Comparison of ENCODE assay signal across 8 cellular contexts in the genomic region with DNA sequence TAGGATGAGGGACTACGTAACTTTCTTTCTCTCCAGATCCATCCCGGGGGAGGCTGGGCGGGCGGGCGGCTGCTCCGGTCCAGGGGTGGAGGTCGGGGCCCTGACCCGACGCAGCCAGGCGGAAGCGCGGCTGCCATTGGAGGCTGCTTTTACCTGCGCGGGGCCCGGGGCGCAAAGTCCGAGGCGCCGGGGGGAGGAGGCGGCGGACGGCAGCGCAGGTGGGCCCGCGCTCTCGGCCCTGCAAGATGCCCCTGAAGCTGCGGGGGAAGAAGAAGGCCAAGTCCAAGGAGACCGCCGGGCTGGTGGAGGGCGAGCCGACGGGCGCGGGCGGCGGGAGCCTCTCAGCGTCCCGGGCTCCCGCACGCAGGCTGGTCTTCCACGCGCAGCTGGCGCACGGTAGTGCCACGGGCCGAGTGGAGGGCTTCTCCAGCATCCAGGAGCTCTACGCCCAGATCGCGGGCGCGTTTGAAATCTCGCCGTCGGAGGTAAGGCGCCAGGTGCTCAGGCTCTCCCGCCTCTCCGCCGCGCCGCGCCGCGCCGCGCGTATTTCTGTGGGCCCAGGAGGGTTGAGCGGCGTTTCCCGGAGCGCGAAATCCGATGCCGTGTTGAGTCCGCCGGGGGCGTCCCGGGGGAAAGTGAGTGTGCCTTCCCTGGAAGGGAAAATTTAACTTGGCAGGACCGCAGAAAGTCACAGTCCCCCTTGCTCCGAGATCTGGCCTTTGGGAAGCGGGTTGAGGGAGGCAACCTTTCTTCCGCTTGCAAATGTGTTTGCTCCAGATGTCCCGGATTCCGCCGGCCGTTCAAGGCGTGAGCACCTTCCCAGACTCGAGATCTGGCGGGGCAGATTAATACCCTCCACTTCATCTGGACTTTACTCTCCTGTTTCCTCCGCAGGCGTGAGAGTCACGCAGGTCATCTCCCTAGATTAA. TPM values are rescaled to one million over a fixed set of nuclear protein-coding genes. Genes with fewer than 3 reads are reported as not detected.
DNase-seq lines count a peak whose midpoint lies in the region; ATAC-seq and TF ChIP-seq lines count a peak whose summit lies in the region.

A gene with protein sequence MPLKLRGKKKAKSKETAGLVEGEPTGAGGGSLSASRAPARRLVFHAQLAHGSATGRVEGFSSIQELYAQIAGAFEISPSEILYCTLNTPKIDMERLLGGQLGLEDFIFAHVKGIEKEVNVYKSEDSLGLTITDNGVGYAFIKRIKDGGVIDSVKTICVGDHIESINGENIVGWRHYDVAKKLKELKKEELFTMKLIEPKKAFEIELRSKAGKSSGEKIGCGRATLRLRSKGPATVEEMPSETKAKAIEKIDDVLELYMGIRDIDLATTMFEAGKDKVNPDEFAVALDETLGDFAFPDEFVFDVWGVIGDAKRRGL (plus strand): TSS at position 117 of the 929 bp plus-strand sequence. CDS start 129 bp downstream, at position 246.

- POLR2A ChIA-PET in CD4-positive, alpha-beta memory T cell (lab: Charles Lee; ENCODE audit: partially characterized antibody), result interaction anchor here (0.9 to 1.1 kb wide), 2 partner anchors 68 kb away, joined by 3 to 4 read pairs; a partner anchor contains a TSS

- H3K4me1 ChIP-seq in CD4-positive, alpha-beta memory T cell (ENCODE audit: insufficient read depth, low read length), result peaks cover 11% of the 10 kb centered on the region
- H3K4me1 ChIP-seq in cardiac muscle cell (ENCODE audit: low read depth) (peaks cover 18% of the 10 kb centered on the region), parathyroid adenoma (no peaks in the 10 kb centered on the region)

- peak within 1 kb of the TSS; percentile 79 for H2AFZ ChIP-seq in parathyroid adenoma

- peak in 4 of 5 donors; percentile 10 to 21 (median 13) for DNase-seq in CD4-positive, alpha-beta memory T cell
- DNase-seq in activated T-cell treated with anti-CD3 and anti-CD28 coated beads, Interleukin-2, amount 50 U/mL, for 72 hours, result peak; percentile 27 to 36
- DNase-seq in cardiac muscle cell (ENCODE audit: low read depth in 1 of 2, low spot score in 1 of 2) (peak; percentile 31 to 47), NCI-H526 treated with DMSO at 0.1 percent for 48 hours (lab: John Stamatoyannopoulos, UW) (no peak), RPMI8226 (no peak), pons (ENCODE audit: low spot score) (no peak)

- H3K36me3 ChIP-seq in CD4-positive, alpha-beta memory T cell (ENCODE audit: insufficient read depth, low read length), result no peaks in the 10 kb centered on the region
- H3K36me3 ChIP-seq in cardiac muscle cell (no peaks in the 10 kb centered on the region), parathyroid adenoma (ENCODE audit: control insufficient read depth, insufficient read depth, low read length) (no peaks in the 10 kb centered on the region)

- ATAC-seq in HG03066 (IDR thresholded peaks at IDR 0.05; ENCODE audit: low read depth, unreplicated experiment), result peak; percentile 46
- peak; percentile 71 to 78 for ATAC-seq in activated T-cell treated with anti-CD3 and anti-CD28 coated beads, Interleukin-2, amount 50 U/mL, for 72 hours (replicated peaks in 1 of 2)

- H3K4me1 Mint-ChIP-seq in CD4-positive, alpha-beta memory T cell, result peaks cover 5 to 27% (median 18%) of the 10 kb centered on the region in 4 donors
- H3K4me1 Mint-ChIP-seq in activated T-cell treated with anti-CD3 and anti-CD28 coated beads, Interleukin-2, amount 50 U/mL, for 72 hours (ENCODE audit: low read depth), result peaks cover 43% of the 10 kb centered on the region

- TF ChIP-seq CTCF in cardiac muscle cell (IDR thresholded peaks at IDR 0.05; ENCODE audit: low read depth, low read length), result no peak
- no peak for TF ChIP-seq CTCF in parathyroid adenoma (IDR thresholded peaks at IDR 0.05)

- no peak within 1 kb of the TSS for H3K27ac ChIP-seq in CD4-positive, alpha-beta memory T cell (ENCODE audit: low read depth, low read length)
- H3K27ac ChIP-seq in cardiac muscle cell, result no peak within 1 kb of the TSS
- H3K27ac ChIP-seq in parathyroid adenoma, result no peak within 1 kb of the TSS

- peaks cover 0 to 4% (median 0%) of the 10 kb centered on the region in 8 donors for H3K9me3 Mint-ChIP-seq in CD4-positive, alpha-beta memory T cell
- H3K9me3 Mint-ChIP-seq in activated T-cell treated with anti-CD3 and anti-CD28 coated beads, Interleukin-2, amount 50 U/mL, for 72 hours, result no peaks in the 10 kb centered on the region

- H3K27me3 Mint-ChIP-seq in CD4-positive, alpha-beta memory T cell, result peaks cover 34 to 43% of the 10 kb centered on the region in 2 donors
- H3K27me3 Mint-ChIP-seq in activated T-cell treated with anti-CD3 and anti-CD28 coated beads, Interleukin-2, amount 50 U/mL, for 72 hours (ENCODE audit: low read depth), result peaks cover 52% of the 10 kb centered on the region

- CTCF ChIA-PET in CD4-positive, alpha-beta memory T cell (lab: Charles Lee; ENCODE audit: partially characterized antibody), result no interaction called here

- H3K79me2 ChIP-seq in parathyroid adenoma, result no peaks in the 10 kb centered on the region

- H3K27me3 ChIP-seq in CD4-positive, alpha-beta memory T cell (ENCODE audit: insufficient read depth, low read length), result peaks cover 14% of the 10 kb centered on the region
- H3K27me3 ChIP-seq in cardiac muscle cell, result peaks cover 48% of the 10 kb centered on the region
- no peaks in the 10 kb centered on the region for H3K27me3 ChIP-seq in parathyroid adenoma (ENCODE audit: control insufficient read depth, insufficient read depth, low read length)

- intact Hi-C loops in CD4-positive, alpha-beta memory T cell (cut with micrococcal nuclease), result loop anchor here (2.0 kb wide), 1 partner anchor 67 kb away; a partner anchor contains a TSS

- peak within 1 kb of the TSS; percentile 76 to 84 (median 82) for H3K4me3 Mint-ChIP-seq in CD4-positive, alpha-beta memory T cell
- H3K4me3 Mint-ChIP-seq in activated T-cell treated with anti-CD3 and anti-CD28 coated beads, Interleukin-2, amount 50 U/mL, for 72 hours, result peak within 1 kb of the TSS; percentile 74 to 77

- H3K9me3 ChIP-seq in CD4-positive, alpha-beta memory T cell (ENCODE audit: control insufficient read depth in 1 of 2, low read length in 2 of 2), result no peaks in the 10 kb centered on the region
- no peaks in the 10 kb centered on the region for H3K9me3 ChIP-seq in cardiac muscle cell (ENCODE audit: low read depth)
- H3K9me3 ChIP-seq in parathyroid adenoma (ENCODE audit: control insufficient read depth, low read length), result no peaks in the 10 kb centered on the region

- peak within 1 kb of the TSS in 1 of 2 donors; percentile 28 for H3K4me3 ChIP-seq in CD4-positive, alpha-beta memory T cell (ENCODE audit: low read length in 2 of 2)
- H3K4me3 ChIP-seq in cardiac muscle cell (peak within 1 kb of the TSS; percentile 29), parathyroid adenoma (ENCODE audit: low read depth, low read length) (peak within 1 kb of the TSS; percentile 42)

- peaks cover 0 to 1% of the 10 kb centered on the region in 2 donors for H3K36me3 Mint-ChIP-seq in CD4-positive, alpha-beta memory T cell
- no peaks in the 10 kb centered on the region for H3K36me3 Mint-ChIP-seq in activated T-cell treated with anti-CD3 and anti-CD28 coated beads, Interleukin-2, amount 50 U/mL, for 72 hours (ENCODE audit: insufficient read depth in 2 of 2)

- no peak within 1 kb of the TSS for H3K9ac ChIP-seq in parathyroid adenoma

- H3K4me2 ChIP-seq in parathyroid adenoma (ENCODE audit: low read length), result peak within 1 kb of the TSS; percentile 50

- H3K27ac Mint-ChIP-seq in CD4-positive, alpha-beta memory T cell, result peak within 1 kb of the TSS in 2 of 7 donors; percentile 27 to 29
- no peak within 1 kb of the TSS for H3K27ac Mint-ChIP-seq in activated T-cell treated with anti-CD3 and anti-CD28 coated beads, Interleukin-2, amount 50 U/mL, for 72 hours

RNA-seq across cellular contexts. Expression of the gene that starts here (rescaled TPM):
- total RNA-seq in CD4-positive, alpha-beta memory T cell, result under 1 TPM; 0.28 to 0.52 TPM
- under 1 TPM; 0.13 to 0.33 TPM for polyA plus RNA-seq in CD4-positive, alpha-beta memory T cell
- under 1 TPM; 0.32 to 0.62 TPM for total RNA-seq in activated T-cell treated with anti-CD3 and anti-CD28 coated beads, Interleukin-2, amount 50 U/mL, for 72 hours
- total RNA-seq in cardiac muscle cell, result 0.28 and 0.30 TPM in 2 replicates
- 0.06 TPM in 1 of 2 replicates, not detected in the other for polyA plus RNA-seq in cardiac muscle cell

Comparison
In these comparisons a context has a peak if more than half of its experiments do, and no peak if none do; other contexts are left out.
1. Peak in DNase-seq in CD4-positive, alpha-beta memory T cell; RNA of the gene not detected or under 1 TPM.
2. Peak in DNase-seq and ATAC-seq in activated T-cell treated with anti-CD3 and anti-CD28 coated beads, Interleukin-2, amount 50 U/mL, for 72 hours; RNA of the gene not detected or under 1 TPM.
3. Peak in DNase-seq and H3K4me3 ChIP-seq in cardiac muscle cell; RNA of the gene not detected or under 1 TPM.